Comparison of ENCODE assay signal across 8 cellular contexts in the genomic region with DNA sequence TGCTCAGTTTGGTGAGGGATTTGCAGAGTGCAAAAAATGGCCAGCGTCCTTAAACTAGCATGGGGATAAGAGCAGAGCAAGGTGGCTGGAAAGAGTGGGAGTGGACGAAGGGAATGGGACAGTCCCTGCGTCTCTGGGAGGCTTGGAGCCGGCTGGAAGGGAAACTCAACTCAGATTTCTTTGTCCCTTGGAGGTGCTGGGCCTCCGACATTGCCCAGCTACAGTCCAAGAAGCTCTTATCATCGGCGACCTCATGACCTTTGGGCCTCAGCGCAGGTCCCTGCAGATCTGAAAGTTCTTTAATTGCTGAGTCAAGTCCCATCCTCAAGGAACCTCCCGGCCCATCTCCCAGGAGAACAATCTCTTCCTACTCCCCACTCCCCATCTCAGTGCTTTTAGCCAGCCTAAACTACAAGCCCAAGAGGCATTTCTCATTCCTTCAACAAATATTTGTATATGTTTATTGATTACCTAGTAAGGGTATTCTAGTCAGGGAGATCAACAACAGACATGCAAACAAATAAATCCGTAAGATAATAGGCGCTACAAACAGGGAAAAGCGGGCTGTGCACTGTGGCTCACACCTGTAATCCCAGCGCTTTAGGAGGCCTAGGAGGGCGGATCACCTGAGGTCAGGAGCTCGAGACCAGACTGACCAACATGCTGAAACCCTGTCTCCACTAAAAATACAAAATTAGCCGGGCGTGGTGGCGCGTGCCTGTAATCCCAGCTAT. TPM values are rescaled to one million over a fixed set of nuclear protein-coding genes. Genes with fewer than 3 reads are reported as not detected.
DNase-seq lines count a peak whose midpoint lies in the region; ATAC-seq and TF ChIP-seq lines count a peak whose summit lies in the region.

No MANE protein-coding gene starts in this region.

- H3K4me2 ChIP-seq in SK-N-SH = peak overlapping the region; percentile 87

- H3K27me3 ChIP-seq in SK-N-SH (ENCODE audit: insufficient read depth) (no peaks in the 10 kb centered on the region), stomach (no peaks in the 10 kb centered on the region)

- TF ChIP-seq CTCF in SK-N-SH (IDR thresholded peaks at IDR 0.05) (no peak), stomach (IDR thresholded peaks at IDR 0.05) (no peak)

- peak overlapping the region; percentile 90 for H2AFZ ChIP-seq in SK-N-SH (ENCODE audit: low read depth)

- H3K9me2 ChIP-seq in SK-N-SH = no peaks in the 10 kb centered on the region

- CTCF ChIA-PET in SK-N-SH (lab: Yijun Ruan, JAX) = interaction anchor here (0.6 to 1.8 kb wide), 9 partner anchors 9 to 126 kb away, joined by 3 to 9 read pairs (median 3); no protein-coding TSS in a partner anchor

- intact Hi-C loops in stomach (cut with DNase I; ENCODE audit: low total_unique reads) = no loop called here

- peak overlapping the region; percentile 80 for H3K9ac ChIP-seq in SK-N-SH

- TF ChIP-seq EP300 in SK-N-SH (IDR thresholded peaks at IDR 0.05; ENCODE audit: borderline replicate concordance in 1 of 2, low read depth in 1 of 2, low read length in 1 of 2) = no peak
- TF ChIP-seq EP300 in stomach (IDR thresholded peaks at IDR 0.05) = no peak

- DNase-seq in SK-N-SH (no peak), stomach (no peak), medulla oblongata (ENCODE audit: extremely low spot score) (no peak)
- DNase-seq in activated naive CD4-positive, alpha-beta T cell treated with anti-CD3 and anti-CD28 coated beads, Interleukin-2, amount 50 U/mL, for 72 hours (ENCODE audit: low spot score in 2 of 2) = no peak

- no peaks in the 10 kb centered on the region for H4K20me1 ChIP-seq in SK-N-SH (ENCODE audit: insufficient read depth)

- H3K9me3 Mint-ChIP-seq in activated naive CD4-positive, alpha-beta T cell treated with anti-CD3 and anti-CD28 coated beads, Interleukin-2, amount 50 U/mL, for 72 hours = no peaks in the 10 kb centered on the region

- ATAC-seq in SK-N-SH treated with all-trans-retinoic acid at 6 μM for 48 hours (no peak), GM19455 (IDR thresholded peaks at IDR 0.05; ENCODE audit: unreplicated experiment) (no peak), HG02798 (IDR thresholded peaks at IDR 0.05; ENCODE audit: poor library complexity, unreplicated experiment) (no peak)
- no peak for ATAC-seq in activated naive CD4-positive, alpha-beta T cell treated with anti-CD3 and anti-CD28 coated beads, Interleukin-2, amount 50 U/mL, for 72 hours

- peaks cover 9% of the 10 kb centered on the region for H3K79me2 ChIP-seq in SK-N-SH (ENCODE audit: insufficient read depth)

- H3K9me3 ChIP-seq in SK-N-SH (no peaks in the 10 kb centered on the region), iPS-18c (ENCODE audit: control insufficient read depth, insufficient read depth, low read length) (no peaks in the 10 kb centered on the region), stomach (no peaks in the 10 kb centered on the region)

- POLR2A ChIA-PET in SK-N-SH (lab: Yijun Ruan, JAX) = interaction anchor here (0.6 to 1.5 kb wide), 2 partner anchors 9 to 13 kb away, joined by 3 to 6 read pairs; no protein-coding TSS in a partner anchor

- no peaks in the 10 kb centered on the region for H3K36me3 ChIP-seq in SK-N-SH (replicated peaks in 1 of 2; ENCODE audit: control insufficient read depth in 1 of 2, insufficient read depth in 2 of 2, low read length in 1 of 2)
- no peaks in the 10 kb centered on the region for H3K36me3 ChIP-seq in stomach

- peak overlapping the region; percentile 57 to 91 for H3K4me3 ChIP-seq in SK-N-SH (ENCODE audit: low read depth in 2 of 2, low read length in 1 of 2)
- H3K4me3 ChIP-seq in iPS-18c (ENCODE audit: insufficient read depth, low read depth, low read length) = peak overlapping the region; percentile 80
- H3K4me3 ChIP-seq in stomach = peak overlapping the region in 3 of 4 donors; percentile 55 to 61 (median 57)

- no peak for TF ChIP-seq RAD21 in SK-N-SH (IDR thresholded peaks at IDR 0.05; ENCODE audit: low read length)

- no peak for TF ChIP-seq POLR2A in stomach (IDR thresholded peaks at IDR 0.05)

- WGBS in SK-N-SH (ENCODE audit: low lambda C conversion rate) = 88% methylated on average over 19 of the region's 19 CpGs
- WGBS in stomach, 5 donors = 64 to 67% (median 67%) methylated on average over 19 of the region's 19 CpGs

- peak overlapping the region; percentile 64 to 82; a peak in 3 of 4 replicates for H3K27ac ChIP-seq in SK-N-SH (ENCODE audit: low read depth in 2 of 2, low read length in 1 of 2)
- peak overlapping the region in 4 of 5 donors; percentile 78 to 97 (median 86) for H3K27ac ChIP-seq in stomach

- H3F3A ChIP-seq in SK-N-SH (replicated peaks; ENCODE audit: insufficient read depth) = peaks cover 14% of the 10 kb centered on the region

- H3K36me3 Mint-ChIP-seq in activated naive CD4-positive, alpha-beta T cell treated with anti-CD3 and anti-CD28 coated beads, Interleukin-2, amount 50 U/mL, for 72 hours = peaks cover 0 to 11% of the 10 kb centered on the region in 2 donors

- H3K27ac Mint-ChIP-seq in activated naive CD4-positive, alpha-beta T cell treated with anti-CD3 and anti-CD28 coated beads, Interleukin-2, amount 50 U/mL, for 72 hours = peak overlapping the region; percentile 81 to 100

- H3K4me1 ChIP-seq in SK-N-SH (ENCODE audit: control insufficient read depth in 1 of 2, insufficient read depth in 2 of 2, low read depth in 1 of 2, low read length in 1 of 2) = peaks cover 6 to 28% of the 10 kb centered on the region in 2 experiments; a peak in 2 of 4 replicates
- H3K4me1 ChIP-seq in stomach = peaks cover 24 to 44% (median 39%) of the 10 kb centered on the region in 4 donors

TF ChIP-seq in SK-N-SH, 30 proteins besides CTCF, POLR2A, EP300 and RAD21 (continues in another document):
- TF ChIP-seq FOSL2 (IDR thresholded peaks at IDR 0.05; ENCODE audit: borderline replicate concordance, low read depth) = no peak
- TF ChIP-seq RCOR1 (IDR thresholded peaks at IDR 0.05; ENCODE audit: low read length) = no peak
- TF ChIP-seq, protein P1, sequence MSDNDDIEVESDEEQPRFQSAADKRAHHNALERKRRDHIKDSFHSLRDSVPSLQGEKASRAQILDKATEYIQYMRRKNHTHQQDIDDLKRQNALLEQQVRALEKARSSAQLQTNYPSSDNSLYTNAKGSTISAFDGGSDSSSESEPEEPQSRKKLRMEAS (IDR thresholded peaks at IDR 0.05; ENCODE audit: low read depth) = no peak

TF ChIP-seq in SK-N-SH treated with all-trans-retinoic acid at 6 μM for 48 hours, 23 proteins besides CTCF, POLR2A, EP300 and RAD21:
- TF ChIP-seq RARB (CRISPR knock-in tag; IDR thresholded peaks at IDR 0.05) = no peak
- no peak for TF ChIP-seq ZFP30 (CRISPR knock-in tag; IDR thresholded peaks at IDR 0.05)
- TF ChIP-seq, protein P2, sequence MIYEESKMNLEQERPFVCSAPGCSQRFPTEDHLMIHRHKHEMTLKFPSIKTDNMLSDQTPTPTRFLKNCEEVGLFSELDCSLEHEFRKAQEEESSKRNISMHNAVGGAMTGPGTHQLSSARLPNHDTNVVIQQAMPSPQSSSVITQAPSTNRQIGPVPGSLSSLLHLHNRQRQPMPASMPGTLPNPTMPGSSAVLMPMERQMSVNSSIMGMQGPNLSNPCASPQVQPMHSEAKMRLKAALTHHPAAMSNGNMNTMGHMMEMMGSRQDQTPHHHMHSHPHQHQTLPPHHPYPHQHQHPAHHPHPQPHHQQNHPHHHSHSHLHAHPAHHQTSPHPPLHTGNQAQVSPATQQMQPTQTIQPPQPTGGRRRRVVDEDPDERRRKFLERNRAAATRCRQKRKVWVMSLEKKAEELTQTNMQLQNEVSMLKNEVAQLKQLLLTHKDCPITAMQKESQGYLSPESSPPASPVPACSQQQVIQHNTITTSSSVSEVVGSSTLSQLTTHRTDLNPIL (CRISPR knock-in tag; IDR thresholded peaks at IDR 0.05; ENCODE audit: low read depth) = no peak
- TF ChIP-seq PPARA (CRISPR knock-in tag; IDR thresholded peaks at IDR 0.05; ENCODE audit: borderline replicate concordance) = no peak
- no peak for TF ChIP-seq BACH2 (CRISPR knock-in tag; IDR thresholded peaks at IDR 0.05; ENCODE audit: borderline replicate concordance)

RNA-seq across cellular contexts. Expression of a gene that starts 1.0 kb away (rescaled TPM):
- polyA plus RNA-seq in SK-N-SH (2012; rRNA removed) (18.6 and 19.2 TPM in 2 replicates), stomach (10 to 100 TPM in 1 of 3 donors, 1 to 10 TPM in 2; 6.3 to 10.3 (median 8.0) TPM)
- polyA plus RNA-seq in SK-N-SH (2012; cell fraction: cytosol; rRNA removed) = 16.7 and 17.7 TPM in 2 replicates
- polyA plus RNA-seq in SK-N-SH (2012; cell fraction: nucleus; rRNA removed) = 16.7 and 21.4 TPM in 2 replicates
- total RNA-seq in activated naive CD4-positive, alpha-beta T cell treated with anti-CD3 and anti-CD28 coated beads, Interleukin-2, amount 50 U/mL, for 72 hours = 10 to 100 TPM; 32.7 to 48.9 TPM
- 10 to 100 TPM in 3 of 5 donors, 1 to 10 TPM in 2; 5.2 to 37.6 (median 14.9) TPM for total RNA-seq in stomach

RNA-seq across cellular contexts. Expression of a gene that starts 12.8 kb away (rescaled TPM):
- polyA plus RNA-seq in SK-N-SH (2012; rRNA removed) (3.7 and 4.3 TPM in 2 replicates), stomach (1 to 10 TPM; 6.6 to 9.2 (median 7.9) TPM)
- polyA plus RNA-seq in SK-N-SH (2012; cell fraction: cytosol; rRNA removed) = 2.1 and 3.5 TPM in 2 replicates
- 2.9 and 3.5 TPM in 2 replicates for polyA plus RNA-seq in SK-N-SH (2012; cell fraction: nucleus; rRNA removed)
- total RNA-seq in activated naive CD4-positive, alpha-beta T cell treated with anti-CD3 and anti-CD28 coated beads, Interleukin-2, amount 50 U/mL, for 72 hours = 1 to 10 TPM; 5.4 to 7.2 TPM
- total RNA-seq in stomach = 10 to 100 TPM in 2 of 5 donors, 1 to 10 TPM in 2, under 1 TPM in 1; 0.58 to 70.1 (median 4.6) TPM

RNA-seq across cellular contexts. Expression of a gene that starts 14.4 kb away (rescaled TPM):
- polyA plus RNA-seq in SK-N-SH (2012; rRNA removed) = 42.0 and 43.4 TPM in 2 replicates
- polyA plus RNA-seq in SK-N-SH (2012; cell fraction: cytosol; rRNA removed) = 39.1 and 45.5 TPM in 2 replicates
- 81.4 and 130 TPM in 2 replicates for polyA plus RNA-seq in SK-N-SH (2012; cell fraction: nucleus; rRNA removed)
- total RNA-seq in activated naive CD4-positive, alpha-beta T cell treated with anti-CD3 and anti-CD28 coated beads, Interleukin-2, amount 50 U/mL, for 72 hours = 10 to 100 TPM; 43.6 to 85.6 TPM
- 100 to 1,000 TPM in 1 of 5 donors, 10 to 100 TPM in 2, 1 to 10 TPM in 2; 6.7 to 104 (median 17.3) TPM for total RNA-seq in stomach
- 10 to 100 TPM; 32.4 to 58.8 (median 43.1) TPM for polyA plus RNA-seq in stomach

RNA-seq across cellular contexts. Expression of a gene that starts 25.0 kb away (rescaled TPM):
- 32.7 and 56.8 TPM in 2 replicates for polyA plus RNA-seq in SK-N-SH (2012; rRNA removed)
- 2.7 and 4.0 TPM in 2 replicates for polyA plus RNA-seq in SK-N-SH (2012; cell fraction: cytosol; rRNA removed)
- 201 and 297 TPM in 2 replicates for polyA plus RNA-seq in SK-N-SH (2012; cell fraction: nucleus; rRNA removed)
- total RNA-seq in activated naive CD4-positive, alpha-beta T cell treated with anti-CD3 and anti-CD28 coated beads, Interleukin-2, amount 50 U/mL, for 72 hours = 100 to 1,000 TPM in 1 of 2 donors, 10 to 100 TPM in 1; 80.9 to 294 TPM
- 100 to 1,000 TPM in 3 of 5 donors, 10 to 100 TPM in 2; 16.2 to 163 (median 137) TPM for total RNA-seq in stomach
- 10 to 100 TPM; 47.2 to 69.4 (median 66.7) TPM for polyA plus RNA-seq in stomach

RNA-seq across cellular contexts. Expression of a gene that starts 33.2 kb away (rescaled TPM):
- 28.8 and 43.9 TPM in 2 replicates for polyA plus RNA-seq in SK-N-SH (2012; rRNA removed)
- polyA plus RNA-seq in SK-N-SH (2012; cell fraction: cytosol; rRNA removed) = 23.4 and 32.0 TPM in 2 replicates
- polyA plus RNA-seq in SK-N-SH (2012; cell fraction: nucleus; rRNA removed) = 104 and 168 TPM in 2 replicates
- 100 to 1,000 TPM; 169 to 319 TPM for total RNA-seq in activated naive CD4-positive, alpha-beta T cell treated with anti-CD3 and anti-CD28 coated beads, Interleukin-2, amount 50 U/mL, for 72 hours
- total RNA-seq in stomach = 10 to 100 TPM in 2 of 5 donors, 1 to 10 TPM in 3; 1.0 to 66.0 (median 2.3) TPM
- 10 to 100 TPM in 2 of 3 donors, 1 to 10 TPM in 1; 8.2 to 24.9 (median 10.7) TPM for polyA plus RNA-seq in stomach
